ENCODE assay signal across 8 cellular contexts in the genomic region with DNA sequence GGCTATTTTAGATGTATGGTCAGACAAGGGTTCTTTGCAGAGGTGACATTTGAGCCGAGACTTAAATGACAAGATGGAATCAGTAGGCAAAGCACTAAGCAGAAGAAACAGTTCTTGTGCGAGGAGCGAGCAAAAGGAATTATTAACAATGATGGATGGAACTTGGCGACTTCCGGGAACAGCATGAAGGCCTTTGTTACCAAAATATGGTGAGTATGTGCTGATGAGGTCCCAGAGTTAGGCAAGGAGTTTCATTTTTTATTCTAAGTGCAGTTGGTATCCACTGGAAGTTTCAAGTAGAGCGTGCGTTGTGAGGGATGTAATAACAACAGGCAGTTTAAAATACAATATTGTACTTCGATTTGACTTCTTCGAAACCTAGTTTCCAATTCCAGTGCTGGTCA. TPM values are rescaled to one million over a fixed set of nuclear protein-coding genes. Genes with fewer than 3 reads are reported as not detected.
DNase-seq lines count a peak whose midpoint lies in the region; TF ChIP-seq lines count a peak whose summit lies in the region.

No MANE protein-coding gene starts in this region.

- H2BK20ac ChIP-seq in H9 (ENCODE audit: low read depth, low read length, poor library complexity, severe bottlenecking), result no peak overlapping the region

- DNase-seq in H9 (no peak), fibroblast of the aortic adventitia (ENCODE audit: low read depth) (peak; percentile 67), retinal pigment epithelial cell (ENCODE audit: low read depth) (no peak), NCI-H526 treated with DMSO at 0.1 percent for 48 hours (lab: John Stamatoyannopoulos, UW) (no peak), cerebellar cortex (ENCODE audit: low spot score) (no peak)
- peak; percentile 23 for DNase-seq in T-helper 2 cell treated with Interferon-gamma antibody and Interleukin-4, amounts not matched to agents 5 μg/mL and 100 μg/mL, for 36 hours (ENCODE audit: low spot score)
- DNase-seq in activated CD8-positive, alpha-beta memory T cell treated with anti-CD3 and anti-CD28 coated beads for 24 hours, result no peak

- no peak overlapping the region for H3K23ac ChIP-seq in H9 (ENCODE audit: insufficient read length, low read depth, low read length)

- H3K27ac ChIP-seq in C4-2B (peak overlapping the region; percentile 92), H9 (ENCODE audit: insufficient read length, low read depth, low read length) (no peak overlapping the region)

- H3K18ac ChIP-seq in H9 (ENCODE audit: insufficient read length, low read depth, low read length), result no peak overlapping the region

- peak overlapping the region; percentile 5 to 88 (median 35) for H3K27ac Mint-ChIP-seq in H9
- H3K27ac Mint-ChIP-seq in T-helper 2 cell treated with Interferon-gamma antibody and Interleukin-4, amounts not matched to agents 5 μg/mL and 100 μg/mL, for 36 hours, result peak overlapping the region; percentile 96

- no peak overlapping the region for H3T11ph ChIP-seq in H9 (ENCODE audit: low read length)

- no peaks in the 10 kb centered on the region for H3K79me2 ChIP-seq in H9 (ENCODE audit: insufficient read depth, low read length)

- no CpG with 5 or more reads among the region's 9 CpGs for WGBS in H9 (ENCODE audit: extremely low coverage, insufficient read length, low lambda C conversion rate)

- H3K14ac ChIP-seq in H9 (ENCODE audit: insufficient read depth, low read length), result peak overlapping the region; percentile 61; the same call in 1 of the 2 replicates

- peak overlapping the region; percentile 52 for H3K9ac ChIP-seq in H9 (ENCODE audit: extremely low read depth, insufficient read length, low read length)

- H3K4me1 ChIP-seq in H9 (ENCODE audit: insufficient read depth, low read length), result peaks cover 2% of the 10 kb centered on the region; the same call in 1 of the 2 replicates

- no peaks in the 10 kb centered on the region for H3K36me3 Mint-ChIP-seq in H9 (ENCODE audit: insufficient read depth in 1 of 3, low read depth in 3 of 3)
- peaks cover 33% of the 10 kb centered on the region for H3K36me3 Mint-ChIP-seq in T-helper 2 cell treated with Interferon-gamma antibody and Interleukin-4, amounts not matched to agents 5 μg/mL and 100 μg/mL, for 36 hours (ENCODE audit: low read depth)

- H2BK15ac ChIP-seq in H9 (ENCODE audit: low read depth, low read length), result no peak overlapping the region

- no peak overlapping the region for H3K4ac ChIP-seq in H9 (ENCODE audit: low read depth, low read length)

- H2BK12ac ChIP-seq in H9 (ENCODE audit: insufficient read length, low read depth, low read length), result no peak overlapping the region

- peak overlapping the region; percentile 88 for H3K4me3 Mint-ChIP-seq in H9
- peak overlapping the region; percentile 84 for H3K4me3 Mint-ChIP-seq in T-helper 2 cell treated with Interferon-gamma antibody and Interleukin-4, amounts not matched to agents 5 μg/mL and 100 μg/mL, for 36 hours

- peak overlapping the region; percentile 90 for H3K4me3 ChIP-seq in fibroblast of the aortic adventitia (ENCODE audit: low read depth, low read length)
- peak overlapping the region; percentile 84 for H3K4me3 ChIP-seq in retinal pigment epithelial cell (ENCODE audit: low read length)

- no peak overlapping the region for H4K91ac ChIP-seq in H9 (ENCODE audit: insufficient read length, low read depth, low read length)

- H3K56ac ChIP-seq in H9 (ENCODE audit: insufficient read length, low read depth, low read length), result no peak overlapping the region

- H3K4me1 Mint-ChIP-seq in H9, result peaks cover 18 to 21% of the 10 kb centered on the region in 2 experiments
- peaks cover 52% of the 10 kb centered on the region for H3K4me1 Mint-ChIP-seq in T-helper 2 cell treated with Interferon-gamma antibody and Interleukin-4, amounts not matched to agents 5 μg/mL and 100 μg/mL, for 36 hours (ENCODE audit: low read depth)

- H4K5ac ChIP-seq in H9 (ENCODE audit: insufficient read length, low read depth, low read length), result no peak overlapping the region

- peak overlapping the region; percentile 86 for H3K4me2 ChIP-seq in H9 (ENCODE audit: insufficient read depth, insufficient read length, low read length)

- no peak overlapping the region for H2AFZ ChIP-seq in H9 (ENCODE audit: low read length)

- H3K9me3 ChIP-seq in H9 (ENCODE audit: control insufficient read depth, low read depth, low read length), result no peaks in the 10 kb centered on the region

- peaks cover 13% of the 10 kb centered on the region for H3K23me2 ChIP-seq in H9 (ENCODE audit: insufficient read length, low read depth, low read length, poor library complexity, severe bottlenecking)

- H2BK120ac ChIP-seq in H9 (ENCODE audit: low read depth, low read length, poor library complexity, severe bottlenecking), result no peak overlapping the region

- H3K9me3 Mint-ChIP-seq in H9, result no peaks in the 10 kb centered on the region; a peak in 2 of 5 replicates
- H3K9me3 Mint-ChIP-seq in T-helper 2 cell treated with Interferon-gamma antibody and Interleukin-4, amounts not matched to agents 5 μg/mL and 100 μg/mL, for 36 hours, result no peaks in the 10 kb centered on the region

- no peaks in the 10 kb centered on the region for H3K79me1 ChIP-seq in H9 (ENCODE audit: insufficient read depth, low read depth, low read length, poor library complexity, severe bottlenecking)

- no peaks in the 10 kb centered on the region; the same call in none of the 2 replicates for H3K27me3 ChIP-seq in H9 (ENCODE audit: insufficient read depth, low read length)

- H3K27me3 Mint-ChIP-seq in H9 (ENCODE audit: low read depth), result peaks cover 18% of the 10 kb centered on the region
- H3K27me3 Mint-ChIP-seq in T-helper 2 cell treated with Interferon-gamma antibody and Interleukin-4, amounts not matched to agents 5 μg/mL and 100 μg/mL, for 36 hours (ENCODE audit: low read depth), result no peaks in the 10 kb centered on the region

- TF ChIP-seq CTCF in C4-2B (conservative IDR thresholded peaks at IDR 0.05) (no peak), H9 (conservative IDR thresholded peaks at IDR 0.05) (no peak), fibroblast of the aortic adventitia (IDR thresholded peaks at IDR 0.05; ENCODE audit: insufficient read depth, low read length) (no peak), retinal pigment epithelial cell (conservative IDR thresholded peaks at IDR 0.05; ENCODE audit: low read depth, low read length) (no peak)

- H2AK5ac ChIP-seq in H9 (ENCODE audit: insufficient read length, low read length), result no peak overlapping the region

- no peak overlapping the region for H2BK5ac ChIP-seq in H9 (ENCODE audit: insufficient read length, low read length)

- H4K20me1 ChIP-seq in H9 (ENCODE audit: control insufficient read depth, insufficient read depth, insufficient read length), result no peaks in the 10 kb centered on the region

- H4K8ac ChIP-seq in H9 (replicated peaks; ENCODE audit: insufficient read length, low read depth, low read length), result no peak overlapping the region

RNA-seq across cellular contexts. Expression of a gene that starts 1.6 kb away (rescaled TPM):
- 3.6 and 4.1 TPM in 2 replicates for total RNA-seq in H9 (2021)
- total RNA-seq in fibroblast of the aortic adventitia (ENCODE audit: low replicate concordance), result 18.8 and 46.3 TPM in 2 replicates

RNA-seq across cellular contexts. Expression of a gene that starts 58.0 kb away (rescaled TPM):
- total RNA-seq in H9 (2021), result 0.09 TPM in 1 of 2 replicates, not detected in the other
- 6.7 and 9.6 TPM in 2 replicates for total RNA-seq in fibroblast of the aortic adventitia (ENCODE audit: low replicate concordance)

Comparison
In these comparisons a context has a peak if more than half of its experiments do, and no peak if none do; other contexts are left out.
1. DNase-seq: peak in T-helper 2 cell treated with Interferon-gamma antibody and Interleukin-4, amounts not matched to agents 5 μg/mL and 100 μg/mL, for 36 hours (single experiment) and fibroblast of the aortic adventitia (single experiment); none in H9 (single experiment), retinal pigment epithelial cell (single experiment), NCI-H526 treated with DMSO at 0.1 percent for 48 hours (single experiment), cerebellar cortex (single experiment) and activated CD8-positive, alpha-beta memory T cell treated with anti-CD3 and anti-CD28 coated beads for 24 hours (single experiment).